Comparison of ENCODE assay signal across 8 cellular contexts in the genomic region with DNA sequence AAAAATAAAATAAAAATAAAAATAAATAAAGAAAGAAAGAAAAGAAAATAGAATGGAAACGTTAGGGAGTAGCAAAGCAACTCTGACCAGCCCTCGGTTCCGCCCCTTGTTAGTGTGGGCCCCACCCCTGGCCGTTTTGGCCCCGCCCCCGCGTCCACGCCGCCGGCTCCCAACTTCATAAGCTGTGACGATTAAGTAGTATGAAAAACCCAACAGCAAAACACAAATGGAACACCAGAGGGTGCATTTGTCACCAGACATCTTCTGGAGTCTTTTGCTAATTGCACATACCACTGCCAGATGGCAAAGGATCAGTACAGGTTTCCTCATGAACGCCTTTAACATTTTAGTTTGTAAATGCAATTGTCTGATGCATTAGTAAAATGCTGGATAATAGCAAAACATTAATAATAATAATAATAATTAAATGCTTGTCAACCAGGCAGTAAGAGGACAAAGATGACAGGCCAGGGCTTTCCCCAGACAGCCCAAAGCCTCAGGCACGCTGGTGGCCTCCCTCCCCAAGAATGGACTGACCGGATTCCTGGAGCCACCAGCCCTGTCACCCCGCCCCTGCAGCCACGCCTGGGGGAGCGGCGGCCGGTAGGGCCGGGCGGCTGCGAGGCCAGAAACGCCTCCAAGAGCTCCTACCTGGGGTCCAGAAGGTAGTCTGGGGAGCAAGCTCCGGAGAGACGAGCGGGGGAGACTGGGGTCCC. TPM values are rescaled to one million over a fixed set of nuclear protein-coding genes. Genes with fewer than 3 reads are reported as not detected.
DNase-seq lines count a peak whose midpoint lies in the region; ATAC-seq and TF ChIP-seq lines count a peak whose summit lies in the region.

No MANE protein-coding gene starts in this region.

- CTCF ChIA-PET in HEK293 (lab: Yijun Ruan, JAX) = interaction anchor here (0.7 to 1.9 kb wide), 3 partner anchors 33 to 69 kb away, joined by 3 to 12 read pairs (median 4); no protein-coding TSS in a partner anchor

- in situ Hi-C loops in Caki2 (cut with HindIII; ENCODE audit: low pct_unique_long_range_greater_than_20kb, low sequenced_read_pairs) = no loop called here

- intact Hi-C loops in colonic mucosa (cut with DNase I) (no loop called here), left lung (cut with DNase I) (no loop called here)

- H3K36me3 ChIP-seq in HEK293 (ENCODE audit: control insufficient read depth in 2 of 2, insufficient read depth in 1 of 2, low read length in 2 of 2) (no peaks in the 10 kb centered on the region), colonic mucosa (no peaks in the 10 kb centered on the region), left lung (no peaks in the 10 kb centered on the region)

- H3K4me1 ChIP-seq in HEK293 (ENCODE audit: control insufficient read depth, insufficient read depth, low read length) (no peaks in the 10 kb centered on the region), colonic mucosa (no peaks in the 10 kb centered on the region), left lung (peaks cover 0 to 11% of the 10 kb centered on the region in 2 donors)

- H3K9me3 ChIP-seq in HEK293 (ENCODE audit: control insufficient read depth, insufficient read depth, low read depth, low read length) (no peaks in the 10 kb centered on the region), colonic mucosa (no peaks in the 10 kb centered on the region), left lung (no peaks in the 10 kb centered on the region)

- DNase-seq in Caki2 (ENCODE audit: low read depth) (peak; percentile 70), NCI-H460 (ENCODE audit: extremely low read depth, low read depth) (peak; percentile 87), colonic mucosa (peak; percentile 93), left lung (peak; percentile 86 to 92), NCI-H1930 (lab: John Stamatoyannopoulos, UW) (no peak)
- peak; percentile 53 to 65 for DNase-seq in activated CD4-positive, alpha-beta T cell treated with anti-CD3 and anti-CD28 coated beads for 4 hours
- DNase-seq in stimulated activated CD4-positive, alpha-beta T cell treated with anti-CD3 and anti-CD28 coated beads, Interleukin-4, amount 100 ng/mL, for 48 hours (ENCODE audit: low read depth in 2 of 2) = peak; percentile 60 to 63

- peak; percentile 98 for ATAC-seq in left lung

- no peak overlapping the region for H3K27ac ChIP-seq in HEK293 (ENCODE audit: extremely low read depth, low read depth, low read length)
- no peak overlapping the region for H3K27ac ChIP-seq in colonic mucosa
- no peak overlapping the region for H3K27ac ChIP-seq in left lung

- H3K4me3 ChIP-seq in HEK293 (ENCODE audit: low read depth, low read length) (no peak overlapping the region), colonic mucosa (no peak overlapping the region), left lung (no peak overlapping the region)

- TF ChIP-seq CTCF in HEK293 (tag by site-specific recombination; IDR thresholded peaks at IDR 0.05) (peak; percentile 39; the same call in 1 of the 2 replicates), colonic mucosa (IDR thresholded peaks at IDR 0.05) (no peak), left lung (IDR thresholded peaks at IDR 0.05) (peak; percentile 30 to 35)

- peak overlapping the region in 1 of 2 donors; percentile 55 for H3K9ac ChIP-seq in colonic mucosa (ENCODE audit: low read depth in 2 of 2, low read length in 2 of 2)

- H3K27me3 ChIP-seq in colonic mucosa (no peaks in the 10 kb centered on the region), left lung (no peaks in the 10 kb centered on the region)

- POLR2A ChIA-PET in HEK293 (lab: Yijun Ruan, JAX) = interaction anchor here (0.7 to 1.8 kb wide), 5 partner anchors 12 to 22 kb away, joined by 3 to 7 read pairs (median 5); no protein-coding TSS in a partner anchor

TF ChIP-seq in HEK293, 187 proteins besides CTCF, POLR2A, EP300 and RAD21 (continues in another document):
- TF ChIP-seq ZNF341 (tag by site-specific recombination; IDR thresholded peaks at IDR 0.05; ENCODE audit: low read depth) (0 out of 2 replicates have a peak, but pooled peaks have one; percentile 17), GLI2 (tag by site-specific recombination; IDR thresholded peaks at IDR 0.05; ENCODE audit: borderline replicate concordance, low read depth) (no peak), ZNF155 (tag by site-specific recombination; IDR thresholded peaks at IDR 0.05) (no peak), ZNF366 (tag by site-specific recombination; conservative IDR thresholded peaks at IDR 0.05) (no peak), ZNF416 (tag by site-specific recombination; IDR thresholded peaks at IDR 0.05) (no peak), ZNF530 (tag by site-specific recombination; IDR thresholded peaks at IDR 0.05; ENCODE audit: low read depth) (no peak), HOXD13 (CRISPR knock-in tag; IDR thresholded peaks at IDR 0.05; ENCODE audit: borderline replicate concordance) (no peak), PATZ1 (tag by site-specific recombination; IDR thresholded peaks at IDR 0.05) (peak; percentile 42; the same call in 1 of the 2 replicates), ZNF174 (tag by site-specific recombination; IDR thresholded peaks at IDR 0.05) (no peak)
- TF ChIP-seq, protein P1, sequence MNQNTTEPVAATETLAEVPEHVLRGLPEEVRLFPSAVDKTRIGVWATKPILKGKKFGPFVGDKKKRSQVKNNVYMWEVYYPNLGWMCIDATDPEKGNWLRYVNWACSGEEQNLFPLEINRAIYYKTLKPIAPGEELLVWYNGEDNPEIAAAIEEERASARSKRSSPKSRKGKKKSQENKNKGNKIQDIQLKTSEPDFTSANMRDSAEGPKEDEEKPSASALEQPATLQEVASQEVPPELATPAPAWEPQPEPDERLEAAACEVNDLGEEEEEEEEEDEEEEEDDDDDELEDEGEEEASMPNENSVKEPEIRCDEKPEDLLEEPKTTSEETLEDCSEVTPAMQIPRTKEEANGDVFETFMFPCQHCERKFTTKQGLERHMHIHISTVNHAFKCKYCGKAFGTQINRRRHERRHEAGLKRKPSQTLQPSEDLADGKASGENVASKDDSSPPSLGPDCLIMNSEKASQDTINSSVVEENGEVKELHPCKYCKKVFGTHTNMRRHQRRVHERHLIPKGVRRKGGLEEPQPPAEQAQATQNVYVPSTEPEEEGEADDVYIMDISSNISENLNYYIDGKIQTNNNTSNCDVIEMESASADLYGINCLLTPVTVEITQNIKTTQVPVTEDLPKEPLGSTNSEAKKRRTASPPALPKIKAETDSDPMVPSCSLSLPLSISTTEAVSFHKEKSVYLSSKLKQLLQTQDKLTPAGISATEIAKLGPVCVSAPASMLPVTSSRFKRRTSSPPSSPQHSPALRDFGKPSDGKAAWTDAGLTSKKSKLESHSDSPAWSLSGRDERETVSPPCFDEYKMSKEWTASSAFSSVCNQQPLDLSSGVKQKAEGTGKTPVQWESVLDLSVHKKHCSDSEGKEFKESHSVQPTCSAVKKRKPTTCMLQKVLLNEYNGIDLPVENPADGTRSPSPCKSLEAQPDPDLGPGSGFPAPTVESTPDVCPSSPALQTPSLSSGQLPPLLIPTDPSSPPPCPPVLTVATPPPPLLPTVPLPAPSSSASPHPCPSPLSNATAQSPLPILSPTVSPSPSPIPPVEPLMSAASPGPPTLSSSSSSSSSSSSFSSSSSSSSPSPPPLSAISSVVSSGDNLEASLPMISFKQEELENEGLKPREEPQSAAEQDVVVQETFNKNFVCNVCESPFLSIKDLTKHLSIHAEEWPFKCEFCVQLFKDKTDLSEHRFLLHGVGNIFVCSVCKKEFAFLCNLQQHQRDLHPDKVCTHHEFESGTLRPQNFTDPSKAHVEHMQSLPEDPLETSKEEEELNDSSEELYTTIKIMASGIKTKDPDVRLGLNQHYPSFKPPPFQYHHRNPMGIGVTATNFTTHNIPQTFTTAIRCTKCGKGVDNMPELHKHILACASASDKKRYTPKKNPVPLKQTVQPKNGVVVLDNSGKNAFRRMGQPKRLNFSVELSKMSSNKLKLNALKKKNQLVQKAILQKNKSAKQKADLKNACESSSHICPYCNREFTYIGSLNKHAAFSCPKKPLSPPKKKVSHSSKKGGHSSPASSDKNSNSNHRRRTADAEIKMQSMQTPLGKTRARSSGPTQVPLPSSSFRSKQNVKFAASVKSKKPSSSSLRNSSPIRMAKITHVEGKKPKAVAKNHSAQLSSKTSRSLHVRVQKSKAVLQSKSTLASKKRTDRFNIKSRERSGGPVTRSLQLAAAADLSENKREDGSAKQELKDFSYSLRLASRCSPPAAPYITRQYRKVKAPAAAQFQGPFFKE (tag by site-specific recombination; IDR thresholded peaks at IDR 0.05; ENCODE audit: borderline replicate concordance) = no peak
- TF ChIP-seq, protein P2, sequence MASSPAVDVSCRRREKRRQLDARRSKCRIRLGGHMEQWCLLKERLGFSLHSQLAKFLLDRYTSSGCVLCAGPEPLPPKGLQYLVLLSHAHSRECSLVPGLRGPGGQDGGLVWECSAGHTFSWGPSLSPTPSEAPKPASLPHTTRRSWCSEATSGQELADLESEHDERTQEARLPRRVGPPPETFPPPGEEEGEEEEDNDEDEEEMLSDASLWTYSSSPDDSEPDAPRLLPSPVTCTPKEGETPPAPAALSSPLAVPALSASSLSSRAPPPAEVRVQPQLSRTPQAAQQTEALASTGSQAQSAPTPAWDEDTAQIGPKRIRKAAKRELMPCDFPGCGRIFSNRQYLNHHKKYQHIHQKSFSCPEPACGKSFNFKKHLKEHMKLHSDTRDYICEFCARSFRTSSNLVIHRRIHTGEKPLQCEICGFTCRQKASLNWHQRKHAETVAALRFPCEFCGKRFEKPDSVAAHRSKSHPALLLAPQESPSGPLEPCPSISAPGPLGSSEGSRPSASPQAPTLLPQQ (tag by site-specific recombination; IDR thresholded peaks at IDR 0.05) = peak; percentile 93

RNA-seq across cellular contexts. Expression of gene HSP90AA1, which starts 23.6 kb away (rescaled TPM):
- total RNA-seq in Caki2 (2014; rRNA removed; shearing (Covaris generic); ENCODE audit: low replicate concordance) = 95.3 and 116 TPM in 2 replicates
- total RNA-seq in NCI-H460 (2014; rRNA removed; shearing (Covaris generic)) = 175 and 234 TPM in 2 replicates
- 218 and 303 TPM in 2 replicates for polyA plus RNA-seq in NCI-H460 (2014; cell fraction: nucleus; rRNA removed)
- total RNA-seq in colonic mucosa (1,000 to 10,000 TPM in 1 of 2 donors, 100 to 1,000 TPM in 1; 357 to 1,349 TPM), left lung (100 to 1,000 TPM; 515 to 585 TPM)

Comparison
In these comparisons a context has a peak if more than half of its experiments do, and no peak if none do; other contexts are left out.
1. DNase-seq: peak in Caki2 (single experiment), NCI-H460 (single experiment), activated CD4-positive, alpha-beta T cell treated with anti-CD3 and anti-CD28 coated beads for 4 hours (2 of 2), colonic mucosa (single experiment), left lung (2 of 2) and stimulated activated CD4-positive, alpha-beta T cell treated with anti-CD3 and anti-CD28 coated beads, Interleukin-4, amount 100 ng/mL, for 48 hours (2 of 2); none in NCI-H1930 (0 of 2).